In genomic region chr9:125407432-125407973, GRCh38 we compare ENCODE assay signal across 8 cellular contexts.
DNase-seq lines count a peak whose midpoint lies in the region; ATAC-seq and TF ChIP-seq lines count a peak whose summit lies in the region.

No MANE protein-coding gene starts in this region.

- H3K4me3 Mint-ChIP-seq in endothelial cell (ENCODE audit: unreplicated experiment) = peak overlapping the region; percentile 73

- peaks cover 15% of the 10 kb centered on the region for H3K27me3 Mint-ChIP-seq in endothelial cell (ENCODE audit: unreplicated experiment)

- H3K36me3 ChIP-seq in ovary = no peaks in the 10 kb centered on the region

- H3K4me1 ChIP-seq in ovary (ENCODE audit: insufficient read depth) = peaks cover 6% of the 10 kb centered on the region

- peak overlapping the region in 1 of 2 donors; percentile 89 for H3K27ac ChIP-seq in ovary

- H3K9me3 ChIP-seq in ovary = no peaks in the 10 kb centered on the region

- peak overlapping the region; percentile 57 for H3K27ac Mint-ChIP-seq in endothelial cell (ENCODE audit: unreplicated experiment)

- H3K36me3 Mint-ChIP-seq in endothelial cell (ENCODE audit: low read depth, unreplicated experiment) = peaks cover 10% of the 10 kb centered on the region

- WGBS in ovary, 3 donors = 32 to 39% (median 36%) methylated on average over 16 to 17 of the region's 17 CpGs

- TF ChIP-seq EP300 in ovary (IDR thresholded peaks at IDR 0.05) = no peak

- DNase-seq in GM12864 (ENCODE audit: low read depth) (no peak), LNCaP clone FGC (ENCODE audit: low read depth) (no peak), endothelial cell (ENCODE audit: low spot score) (no peak), ovary (no peak), activated gamma-delta T cell (lab: John Stamatoyannopoulos, UW) (no peak), amygdala (lab: John Stamatoyannopoulos, UW) (no peak)

- intact Hi-C loops in ovary (cut with DNase I) = loop anchor here (5.0 to 10.0 kb wide), 7 partner anchors 150 to 1087 kb away; no protein-coding TSS in a partner anchor

- no peak for TF ChIP-seq POLR2A in ovary (IDR thresholded peaks at IDR 0.05)

- no peak for ATAC-seq in GM18870 (IDR thresholded peaks at IDR 0.05; ENCODE audit: unreplicated experiment)
- ATAC-seq in esophagus mucosa = no peak

- peaks cover 13% of the 10 kb centered on the region for H3K4me1 Mint-ChIP-seq in endothelial cell (ENCODE audit: unreplicated experiment)

- no peaks in the 10 kb centered on the region for H3K27me3 ChIP-seq in ovary

- no peaks in the 10 kb centered on the region for H3K9me3 Mint-ChIP-seq in endothelial cell (ENCODE audit: unreplicated experiment)

- TF ChIP-seq CTCF in GM12864 (IDR thresholded peaks at IDR 0.05; ENCODE audit: low read depth, low read length, missing control alignments) = no peak
- TF ChIP-seq CTCF in LNCaP clone FGC (IDR thresholded peaks at IDR 0.05; ENCODE audit: control insufficient read depth, extremely low read depth, insufficient read depth) = no peak
- no peak for TF ChIP-seq CTCF in endothelial cell (IDR thresholded peaks at IDR 0.05; ENCODE audit: unreplicated experiment)
- no peak for TF ChIP-seq CTCF in ovary (IDR thresholded peaks at IDR 0.05)

- H3K4me3 ChIP-seq in GM12864 (ENCODE audit: low read depth, low read length) = peak overlapping the region; percentile 41
- H3K4me3 ChIP-seq in LNCaP clone FGC (ENCODE audit: low read depth, low read length) = peak overlapping the region; percentile 51
- peak overlapping the region; percentile 70 for H3K4me3 ChIP-seq in ovary
